Comparison of ENCODE assay signal across 3 cellular contexts in genomic region chr1:222891578-222891977, GRCh38.
TF ChIP-seq lines count a peak whose summit lies in the region.

No MANE protein-coding gene starts in this region.

TF ChIP-seq in SK-N-SH, 30 proteins besides CTCF, POLR2A, EP300 and RAD21 (continued from another document):
- no peak for TF ChIP-seq POLR2AphosphoS5 (IDR thresholded peaks at IDR 0.05; ENCODE audit: low read depth, low read length)
- no peak for TF ChIP-seq MXI1 (IDR thresholded peaks at IDR 0.05; ENCODE audit: low read depth, low read length)
- no peak for TF ChIP-seq RCOR1 (IDR thresholded peaks at IDR 0.05; ENCODE audit: low read length)
- TF ChIP-seq PBX3 (IDR thresholded peaks at IDR 0.05): no peak
- no peak for TF ChIP-seq REST (IDR thresholded peaks at IDR 0.05; ENCODE audit: low read depth, low read length)
- TF ChIP-seq ELF1 (IDR thresholded peaks at IDR 0.05): no peak
- no peak for TF ChIP-seq FOXJ3 (CRISPR knock-in tag; IDR thresholded peaks at IDR 0.05)
- TF ChIP-seq GATA2 (CRISPR knock-in tag; IDR thresholded peaks at IDR 0.05): no peak

TF ChIP-seq in SK-N-SH treated with all-trans-retinoic acid at 6 μM for 48 hours, 23 proteins besides CTCF, POLR2A, EP300 and RAD21 (continued from another document):
- TF ChIP-seq PATZ1 (CRISPR knock-in tag; IDR thresholded peaks at IDR 0.05; ENCODE audit: borderline replicate concordance): no peak
- TF ChIP-seq PPARA (CRISPR knock-in tag; IDR thresholded peaks at IDR 0.05; ENCODE audit: borderline replicate concordance): no peak
- no peak for TF ChIP-seq ZFP3 (CRISPR knock-in tag; IDR thresholded peaks at IDR 0.05)
- no peak for TF ChIP-seq RARB (CRISPR knock-in tag; IDR thresholded peaks at IDR 0.05)
- no peak for TF ChIP-seq CSRNP3 (CRISPR knock-in tag; IDR thresholded peaks at IDR 0.05)
- no peak for TF ChIP-seq ZC3H10 (CRISPR knock-in tag; IDR thresholded peaks at IDR 0.05)
- no peak for TF ChIP-seq BACH2 (CRISPR knock-in tag; IDR thresholded peaks at IDR 0.05; ENCODE audit: borderline replicate concordance)
- no peak for TF ChIP-seq ARNTL (CRISPR knock-in tag; IDR thresholded peaks at IDR 0.05; ENCODE audit: borderline replicate concordance, low read depth)
- TF ChIP-seq ESRRG (CRISPR knock-in tag; IDR thresholded peaks at IDR 0.05): no peak
- no peak for TF ChIP-seq ZFP30 (CRISPR knock-in tag; IDR thresholded peaks at IDR 0.05)
- no peak for TF ChIP-seq CSDC2 (CRISPR knock-in tag; IDR thresholded peaks at IDR 0.05)
- TF ChIP-seq GLIS3 (CRISPR knock-in tag; IDR thresholded peaks at IDR 0.05): no peak
- TF ChIP-seq ZNF565 (CRISPR knock-in tag; conservative IDR thresholded peaks at IDR 0.05; ENCODE audit: low read depth): no peak
- TF ChIP-seq TCF4 (CRISPR knock-in tag; IDR thresholded peaks at IDR 0.05; ENCODE audit: borderline replicate concordance): no peak
- TF ChIP-seq POU6F1 (CRISPR knock-in tag; IDR thresholded peaks at IDR 0.05; ENCODE audit: borderline replicate concordance, low read depth): no peak
- no peak for TF ChIP-seq ZNF8 (CRISPR knock-in tag; IDR thresholded peaks at IDR 0.05)
TF ChIP-seq in SK-N-SH treated with all-trans-retinoic acid at 6 μM for 48 hours: peak in this region for 0.

TF ChIP-seq in IMR-90, 13 proteins besides CTCF, POLR2A, EP300 and RAD21 (continued from another document):
- no peak for TF ChIP-seq ELK1 (IDR thresholded peaks at IDR 0.05; ENCODE audit: borderline replicate concordance, low read depth, low read length)
